10 cellular contexts compared by ENCODE assay signal in genomic region chr7:91852263-91852741, GRCh38. TPM values are rescaled to one million over a fixed set of nuclear protein-coding genes. Genes with fewer than 3 reads are reported as not detected.
DNase-seq lines count a peak whose midpoint lies in the region; ATAC-seq and TF ChIP-seq lines count a peak whose summit lies in the region.
"Had no signal": no experiment of that assay in that cellular context is flagged by ENCODE, and none has a peak within 500 bp of the region (broad histone marks: within the 10 kb centered on the region; RNA-seq: fewer than 3 reads in every experiment).

No MANE protein-coding gene starts in this region.

- H3K27me3 ChIP-seq in esophagus muscularis mucosa, result no peaks in the 10 kb centered on the region

- H3K27ac Mint-ChIP-seq in activated CD4-positive, alpha-beta T cell treated with anti-CD3 and anti-CD28 coated beads for 36 hours, result no peak overlapping the region
- no peak overlapping the region for H3K27ac Mint-ChIP-seq in activated CD4-positive, alpha-beta T cell treated with anti-CD3 and anti-CD28 coated beads, Interleukin-2, amount 10 ng/mL, durations not matched to agents 7 days and 5 days
- no peak overlapping the region for H3K27ac Mint-ChIP-seq in activated CD4-positive, alpha-beta memory T cell treated with anti-CD3 and anti-CD28 coated beads for 36 hours
- H3K27ac Mint-ChIP-seq: nephron had no signal

- no peaks in the 10 kb centered on the region for H3K4me1 ChIP-seq in esophagus muscularis mucosa
- H3K4me1 ChIP-seq: Caco-2 had no signal

- intact Hi-C loops in activated CD4-positive, alpha-beta T cell treated with anti-CD3 and anti-CD28 coated beads for 36 hours (cut with DNase I, micrococcal nuclease), result no loop called here
- intact Hi-C loops in esophagus muscularis mucosa (cut with DNase I), result no loop called here
- intact Hi-C loops in activated CD4-positive, alpha-beta memory T cell treated with anti-CD3 and anti-CD28 coated beads for 36 hours (cut with micrococcal nuclease), result no loop called here

- TF ChIP-seq EP300 in esophagus muscularis mucosa (IDR thresholded peaks at IDR 0.05), result no peak

- H3K4me1 Mint-ChIP-seq in activated CD4-positive, alpha-beta T cell treated with anti-CD3 and anti-CD28 coated beads for 36 hours, result no peaks in the 10 kb centered on the region
- no peaks in the 10 kb centered on the region for H3K4me1 Mint-ChIP-seq in activated CD4-positive, alpha-beta T cell treated with anti-CD3 and anti-CD28 coated beads, Interleukin-2, amount 10 ng/mL, durations not matched to agents 7 days and 5 days
- no peaks in the 10 kb centered on the region for H3K4me1 Mint-ChIP-seq in activated CD4-positive, alpha-beta memory T cell treated with anti-CD3 and anti-CD28 coated beads for 36 hours (ENCODE audit: low read depth)
- H3K4me1 Mint-ChIP-seq: nephron had no signal

- H3K36me3 ChIP-seq in esophagus muscularis mucosa, result no peaks in the 10 kb centered on the region

- TF ChIP-seq CTCF in WI38 (IDR thresholded peaks at IDR 0.05; ENCODE audit: low read depth, low read length) (0 out of 2 replicates have a peak, but pooled peaks have one; percentile 8), esophagus muscularis mucosa (IDR thresholded peaks at IDR 0.05) (no peak)

- TF ChIP-seq POLR2A in esophagus muscularis mucosa (IDR thresholded peaks at IDR 0.05; ENCODE audit: low read depth), result no peak

- H3K4me3 ChIP-seq in WI38 (ENCODE audit: low read depth, low read length), result no peak overlapping the region
- no peak overlapping the region for H3K4me3 ChIP-seq in esophagus muscularis mucosa

- POLR2A ChIA-PET in activated CD4-positive, alpha-beta T cell treated with anti-CD3 and anti-CD28 coated beads for 36 hours (lab: Charles Lee), result interaction anchor here (0.6 kb wide), 1 partner anchor 23 kb away, joined by 3 read pairs; no protein-coding TSS in a partner anchor
- POLR2A ChIA-PET in activated CD4-positive, alpha-beta T cell treated with anti-CD3 and anti-CD28 coated beads, Interleukin-2, amount 10 ng/mL, durations not matched to agents 7 days and 5 days (lab: Charles Lee), result interaction anchor here (0.6 kb wide), 1 partner anchor 10 kb away, joined by 3 read pairs; no protein-coding TSS in a partner anchor
- POLR2A ChIA-PET in activated CD4-positive, alpha-beta memory T cell treated with anti-CD3 and anti-CD28 coated beads for 36 hours (lab: Charles Lee), result no interaction called here

- CTCF ChIA-PET in activated CD4-positive, alpha-beta T cell treated with anti-CD3 and anti-CD28 coated beads for 36 hours (lab: Charles Lee), result interaction anchor here (0.6 to 1.2 kb wide), 6 partner anchors 10 to 576 kb away, joined by 3 to 4 read pairs (median 3); no protein-coding TSS in a partner anchor
- CTCF ChIA-PET in activated CD4-positive, alpha-beta T cell treated with anti-CD3 and anti-CD28 coated beads, Interleukin-2, amount 10 ng/mL, durations not matched to agents 7 days and 5 days (lab: Charles Lee), result no interaction called here
- CTCF ChIA-PET in activated CD4-positive, alpha-beta memory T cell treated with anti-CD3 and anti-CD28 coated beads for 36 hours (lab: Charles Lee), result interaction anchor here (1.6 kb wide), 1 partner anchor 23 kb away, joined by 4 read pairs; no protein-coding TSS in a partner anchor

- H3K27me3 Mint-ChIP-seq in activated CD4-positive, alpha-beta T cell treated with anti-CD3 and anti-CD28 coated beads for 36 hours, result no peaks in the 10 kb centered on the region
- no peaks in the 10 kb centered on the region for H3K27me3 Mint-ChIP-seq in activated CD4-positive, alpha-beta T cell treated with anti-CD3 and anti-CD28 coated beads, Interleukin-2, amount 10 ng/mL, durations not matched to agents 7 days and 5 days
- H3K27me3 Mint-ChIP-seq in activated CD4-positive, alpha-beta memory T cell treated with anti-CD3 and anti-CD28 coated beads for 36 hours, result no peaks in the 10 kb centered on the region

- ATAC-seq in activated CD4-positive, alpha-beta T cell treated with anti-CD3 and anti-CD28 coated beads for 36 hours, result peak; percentile 73
- peak; percentile 28 for ATAC-seq in stimulated activated naive CD8-positive, alpha-beta T cell treated with anti-CD3 and anti-CD28 coated beads, Interleukin-15, Interleukin-2, amounts not matched to agents 100 U/mL and 50 U/mL, for 24 hours
- no peak for ATAC-seq in HG02588 (IDR thresholded peaks at IDR 0.05; ENCODE audit: unreplicated experiment)

- peaks cover 14% of the 10 kb centered on the region for H3K9me3 Mint-ChIP-seq in activated CD4-positive, alpha-beta T cell treated with anti-CD3 and anti-CD28 coated beads for 36 hours (ENCODE audit: low read depth)
- peaks cover 14% of the 10 kb centered on the region for H3K9me3 Mint-ChIP-seq in activated CD4-positive, alpha-beta T cell treated with anti-CD3 and anti-CD28 coated beads, Interleukin-2, amount 10 ng/mL, durations not matched to agents 7 days and 5 days
- peaks cover 17% of the 10 kb centered on the region for H3K9me3 Mint-ChIP-seq in activated CD4-positive, alpha-beta memory T cell treated with anti-CD3 and anti-CD28 coated beads for 36 hours

- H3K4me3 Mint-ChIP-seq in activated CD4-positive, alpha-beta T cell treated with anti-CD3 and anti-CD28 coated beads for 36 hours, result no peak overlapping the region
- H3K4me3 Mint-ChIP-seq in activated CD4-positive, alpha-beta T cell treated with anti-CD3 and anti-CD28 coated beads, Interleukin-2, amount 10 ng/mL, durations not matched to agents 7 days and 5 days, result no peak overlapping the region
- H3K4me3 Mint-ChIP-seq in activated CD4-positive, alpha-beta memory T cell treated with anti-CD3 and anti-CD28 coated beads for 36 hours, result no peak overlapping the region
- H3K4me3 Mint-ChIP-seq: nephron had no signal

- DNase-seq in activated CD4-positive, alpha-beta T cell treated with anti-CD3 and anti-CD28 coated beads for 36 hours, result no peak
- no peak for DNase-seq in activated CD4-positive, alpha-beta T cell treated with anti-CD3 and anti-CD28 coated beads, Interleukin-2, amount 10 ng/mL, durations not matched to agents 7 days and 5 days
- DNase-seq in HT1080 (ENCODE audit: low read depth) (peak; percentile 65), esophagus muscularis mucosa (ENCODE audit: extremely low spot score) (no peak)
- no peak for DNase-seq in stimulated activated naive CD8-positive, alpha-beta T cell treated with anti-CD3 and anti-CD28 coated beads, Interleukin-15, Interleukin-2, amounts not matched to agents 100 U/mL and 50 U/mL, for 24 hours
- no peak for DNase-seq in activated CD4-positive, alpha-beta memory T cell treated with anti-CD3 and anti-CD28 coated beads for 36 hours

- H3K9me3 ChIP-seq in esophagus muscularis mucosa, result peaks cover 0 to 9% (median 3%) of the 10 kb centered on the region in 4 donors
- H3K9me3 ChIP-seq: Caco-2 had no signal

- H3K27ac ChIP-seq in esophagus muscularis mucosa (replicated peaks in 1 of 4), result no peak overlapping the region

- peaks cover 20% of the 10 kb centered on the region for H3K36me3 Mint-ChIP-seq in activated CD4-positive, alpha-beta T cell treated with anti-CD3 and anti-CD28 coated beads for 36 hours (ENCODE audit: low read depth)
- H3K36me3 Mint-ChIP-seq in activated CD4-positive, alpha-beta T cell treated with anti-CD3 and anti-CD28 coated beads, Interleukin-2, amount 10 ng/mL, durations not matched to agents 7 days and 5 days (ENCODE audit: low read depth), result peaks cover 9% of the 10 kb centered on the region
- H3K36me3 Mint-ChIP-seq in activated CD4-positive, alpha-beta memory T cell treated with anti-CD3 and anti-CD28 coated beads for 36 hours, result peaks cover 26% of the 10 kb centered on the region

RNA-seq across cellular contexts. Expression of gene MTERF1, which starts 28.2 kb away (rescaled TPM):
- total RNA-seq in activated CD4-positive, alpha-beta T cell treated with anti-CD3 and anti-CD28 coated beads for 36 hours, result 10 to 100 TPM; 16.7 to 16.9 TPM
- 10 to 100 TPM; 15.9 to 18.4 TPM for total RNA-seq in activated CD4-positive, alpha-beta T cell treated with anti-CD3 and anti-CD28 coated beads, Interleukin-2, amount 10 ng/mL, durations not matched to agents 7 days and 5 days
- total RNA-seq in HT1080 (2014; rRNA removed; shearing (Covaris generic)), result 10.9 and 12.4 TPM in 2 replicates
- polyA plus RNA-seq in HT1080 (2015; cell fraction: cytosol; rRNA removed), result 12.5 and 13.2 TPM in 2 replicates
- 19.1 and 24.4 TPM in 2 replicates for polyA plus RNA-seq in HT1080 (2015; cell fraction: nucleus; rRNA removed)
- total RNA-seq in esophagus muscularis mucosa, result 1 to 10 TPM; 4.3 to 7.9 (median 5.2) TPM
- 10 to 100 TPM; 14.1 to 14.2 TPM for total RNA-seq in activated CD4-positive, alpha-beta memory T cell treated with anti-CD3 and anti-CD28 coated beads for 36 hours
